28 cellular contexts compared by ENCODE assay signal in genomic region chrX:2135421-2135820, GRCh38.
"Had no signal": no experiment of that assay in that cellular context is flagged by ENCODE, and none has a peak within 500 bp of the region (broad histone marks: within the 10 kb centered on the region; RNA-seq: fewer than 3 reads in every experiment).

No MANE protein-coding gene starts in this region.

- H3K9me3 Mint-ChIP-seq: endodermal cell had no signal

- H3K36me3 ChIP-seq: colonic mucosa, esophagus muscularis mucosa, esophagus squamous epithelium, gastrocnemius medialis, gastroesophageal sphincter, heart left ventricle, heart right ventricle had no signal

- H3K4me3 Mint-ChIP-seq: dendritic cell treated with granulocyte-macrophage colony-stimulating factor and Interleukin-4, amounts not matched to agents 40 ng/mL and 50 ng/mL, for 4 days; effector memory CD8-positive, alpha-beta T cell; endodermal cell had no signal

- H3K79me2 ChIP-seq: hepatocyte had no signal

- H3K4me1 ChIP-seq: colonic mucosa, esophagus muscularis mucosa, esophagus squamous epithelium, foreskin keratinocyte, gastrocnemius medialis, gastroesophageal sphincter, heart left ventricle, heart right ventricle had no signal

- H3K9me3 ChIP-seq: colonic mucosa, esophagus muscularis mucosa, esophagus squamous epithelium, gastrocnemius medialis, gastroesophageal sphincter, heart left ventricle had no signal

- H3K4me2 ChIP-seq: hepatocyte had no signal

- H3K27ac Mint-ChIP-seq: dendritic cell treated with granulocyte-macrophage colony-stimulating factor and Interleukin-4, amounts not matched to agents 40 ng/mL and 50 ng/mL, for 4 days; effector memory CD8-positive, alpha-beta T cell; endodermal cell had no signal

- H3K27ac ChIP-seq: colonic mucosa, coronary artery, dorsolateral prefrontal cortex, epithelial cell of prostate, esophagus muscularis mucosa, esophagus squamous epithelium, foreskin keratinocyte, gastrocnemius medialis, gastroesophageal sphincter, heart left ventricle, heart right ventricle, hepatocyte had no signal

- ATAC-seq: effector memory CD8-positive, alpha-beta T cell; esophagus mucosa; foreskin keratinocyte; gastrocnemius medialis; gastroesophageal sphincter; heart left ventricle; heart right ventricle had no signal

- DNase-seq: colonic mucosa; cortex of kidney; dermis blood vessel endothelial cell; dorsolateral prefrontal cortex; effector CD4-positive, alpha-beta T cell; effector CD8-positive, alpha-beta T cell; effector memory CD4-positive, alpha-beta T cell; effector memory CD8-positive, alpha-beta T cell; endodermal cell; erythroblast; esophagus squamous epithelium; foreskin fibroblast; foreskin keratinocyte; foreskin melanocyte; gastrocnemius medialis; glutamatergic neuron; heart left ventricle; heart right ventricle had no signal

- H3K4me1 Mint-ChIP-seq: endodermal cell had no signal

- H3K4me3 ChIP-seq: colonic mucosa, coronary artery, dorsolateral prefrontal cortex, esophagus muscularis mucosa, esophagus squamous epithelium, gastrocnemius medialis, gastroesophageal sphincter, heart left ventricle, heart right ventricle, hepatocyte had no signal

- H2AFZ ChIP-seq: hepatocyte had no signal

- H3K27me3 ChIP-seq: colonic mucosa, dorsolateral prefrontal cortex, esophagus muscularis mucosa, esophagus squamous epithelium, foreskin keratinocyte, gastrocnemius medialis, gastroesophageal sphincter, heart left ventricle, heart right ventricle, hepatocyte had no signal

- FAIRE-seq: endometrium, endothelial cell of umbilical vein, frontal cortex had no signal

- H3K27me3 Mint-ChIP-seq: dendritic cell treated with granulocyte-macrophage colony-stimulating factor and Interleukin-4, amounts not matched to agents 40 ng/mL and 50 ng/mL, for 4 days; effector memory CD8-positive, alpha-beta T cell had no signal
